ENCODE assay signal across 8 cellular contexts in the genomic region with DNA sequence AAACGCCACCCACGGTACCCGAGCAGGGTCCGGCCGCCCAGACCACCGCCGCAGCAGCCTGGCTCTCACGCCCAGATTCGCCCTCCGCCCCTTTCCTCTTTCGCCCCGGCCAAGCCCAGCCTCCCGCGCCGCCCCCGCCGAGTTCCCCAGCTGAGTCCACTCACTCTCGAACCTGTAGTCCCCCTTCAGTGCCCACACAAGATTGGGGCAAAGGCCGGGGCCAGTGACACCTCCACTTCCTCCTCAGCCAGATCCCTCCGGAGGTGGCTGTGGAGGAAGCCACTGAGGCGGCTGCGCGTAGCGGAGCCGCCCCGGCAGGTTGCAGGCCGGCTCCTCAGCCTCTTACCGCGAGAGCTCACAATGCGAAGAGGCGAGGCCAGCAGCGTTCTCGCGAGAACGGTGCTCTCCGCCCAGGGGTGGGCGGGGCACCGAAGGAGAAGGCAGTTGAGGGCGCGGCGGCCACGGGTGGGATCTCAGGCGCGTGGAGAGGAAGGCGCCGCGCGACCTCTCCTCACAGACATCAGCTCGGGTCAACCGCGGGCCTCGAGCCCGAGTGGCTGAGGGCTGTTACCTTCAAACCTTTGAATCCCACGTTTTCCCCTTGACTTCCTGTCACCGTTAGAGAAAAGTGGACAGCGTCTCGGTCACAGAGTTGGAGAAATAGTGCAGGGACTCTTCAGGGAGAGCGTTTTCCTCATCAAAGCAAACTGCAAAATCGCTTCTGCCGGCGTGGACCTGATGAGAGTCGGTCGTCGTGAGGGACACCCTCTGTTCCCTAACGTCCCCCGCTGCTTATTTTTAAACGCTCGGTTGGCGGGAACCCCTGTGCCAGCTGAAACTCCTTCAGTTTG. TPM values are rescaled to one million over a fixed set of nuclear protein-coding genes. Genes with fewer than 3 reads are reported as not detected.
A peak's percentile ranks its signal among the peaks of the same experiment; 100 is the strongest.
DNase-seq lines count a peak whose midpoint lies in the region; ATAC-seq and TF ChIP-seq lines count a peak whose summit lies in the region.

Gene BTBD10 (minus strand): TSS at position 295 of the 851 bp plus-strand sequence. CDS start 18,098 bp downstream, outside the sequence.

- no peak for TF ChIP-seq CTCF in KMS-11 (conservative IDR thresholded peaks at IDR 0.05; ENCODE audit: low read depth, low read length)
- TF ChIP-seq CTCF in Panc1 (IDR thresholded peaks at IDR 0.05) = no peak

- H3K36me3 ChIP-seq in KMS-11 (ENCODE audit: insufficient read depth) (no peaks in the 10 kb centered on the region), Panc1 (ENCODE audit: control insufficient read depth, insufficient read depth, low read length) (no peaks in the 10 kb centered on the region), esophagus (ENCODE audit: control insufficient read depth in 2 of 2, insufficient read depth in 2 of 2, low read length in 1 of 2) (no peaks in the 10 kb centered on the region), muscle layer of colon (ENCODE audit: insufficient read depth, low read length) (no peaks in the 10 kb centered on the region)

- peak within 1 kb of the TSS; percentile 99 for H3K4me3 Mint-ChIP-seq in activated T-cell treated with anti-CD3 and anti-CD28 coated beads, Interleukin-2, amount 50 U/mL, for 4 hours

- peaks cover 7% of the 10 kb centered on the region for H3K36me3 Mint-ChIP-seq in activated T-cell treated with anti-CD3 and anti-CD28 coated beads, Interleukin-2, amount 50 U/mL, for 4 hours (ENCODE audit: insufficient read depth)

- H3K4me1 Mint-ChIP-seq in activated T-cell treated with anti-CD3 and anti-CD28 coated beads, Interleukin-2, amount 50 U/mL, for 4 hours (ENCODE audit: low read depth) = peaks cover 38% of the 10 kb centered on the region

- in situ Hi-C loops in Panc1 (cut with HindIII; ENCODE audit: low pct_unique_long_range_greater_than_20kb, low sequenced_read_pairs) = no loop called here

- H3K9me3 ChIP-seq in Panc1 (ENCODE audit: control insufficient read depth, insufficient read depth, low read depth, low read length) (no peaks in the 10 kb centered on the region), esophagus (ENCODE audit: control insufficient read depth in 2 of 2, insufficient read depth in 1 of 2, low read depth in 1 of 2, low read length in 1 of 2) (no peaks in the 10 kb centered on the region), muscle layer of colon (ENCODE audit: low read length) (no peaks in the 10 kb centered on the region)

- no peaks in the 10 kb centered on the region for H4K20me1 ChIP-seq in KMS-11 (ENCODE audit: insufficient read depth)

- H3K9ac ChIP-seq in KMS-11 = peak within 1 kb of the TSS; percentile 80
- peak within 1 kb of the TSS; percentile 79 for H3K9ac ChIP-seq in muscle layer of colon (ENCODE audit: low read length)

- intact Hi-C loops in Panc1 (cut with micrococcal nuclease; ENCODE audit: unreplicated experiment) = loop anchor here (10.0 kb wide), 1 partner anchor 202 kb away; the partner anchor contains the start of gene FAR1

- POLR2A ChIA-PET in Panc1 (lab: Charles Lee) = interaction anchor here (0.5 to 1.1 kb wide), 5 partner anchors 9 to 253 kb away, joined by 3 to 5 read pairs (median 4); no protein-coding TSS in a partner anchor

- H3K4me1 ChIP-seq in KMS-11 (ENCODE audit: low read depth, poor library complexity, severe bottlenecking) (peaks cover 20% of the 10 kb centered on the region), Panc1 (ENCODE audit: control insufficient read depth, insufficient read depth, low read length) (peaks cover 9% of the 10 kb centered on the region), esophagus (ENCODE audit: control insufficient read depth in 2 of 2, insufficient read depth in 2 of 2, low read length in 1 of 2) (no peaks in the 10 kb centered on the region), muscle layer of colon (ENCODE audit: insufficient read depth, low read length) (peaks cover 20% of the 10 kb centered on the region)

- ATAC-seq in GM21786 (IDR thresholded peaks at IDR 0.05; ENCODE audit: unreplicated experiment) = peak; percentile 95
- ATAC-seq in Panc1 = peak; percentile 99
- peak; percentile 99 to 100 for ATAC-seq in activated T-cell treated with anti-CD3 and anti-CD28 coated beads, Interleukin-2, amount 50 U/mL, for 4 hours

- H2AFZ ChIP-seq in KMS-11 (ENCODE audit: low read depth) = peak within 1 kb of the TSS; percentile 89

- H3K4me3 ChIP-seq in KMS-11 (IDR thresholded peaks at IDR 0.05; ENCODE audit: insufficient read depth, low read depth, low read length) = no peak within 1 kb of the TSS
- H3K4me3 ChIP-seq in Panc1 (ENCODE audit: low read depth in 2 of 2, low read length in 2 of 2) = peak within 1 kb of the TSS; percentile 92 to 97
- H3K4me3 ChIP-seq in esophagus (ENCODE audit: low read depth in 1 of 2, low read length in 2 of 2) = peak within 1 kb of the TSS; percentile 90 to 95
- H3K4me3 ChIP-seq in muscle layer of colon (ENCODE audit: low read depth in 1 of 2, low read length in 2 of 2) = peak within 1 kb of the TSS; percentile 89 to 95

- peak within 1 kb of the TSS; percentile 99 for H3K4me2 ChIP-seq in KMS-11

- BruUV-seq in Panc1 (replicated peaks; lab: Mats Ljungman, UMichigan) = TSS peak; percentile 99

- 0% methylated on average over 69 of the region's 69 CpGs for WGBS in esophagus, 2 donors

- no peaks in the 10 kb centered on the region for H3K9me3 Mint-ChIP-seq in activated T-cell treated with anti-CD3 and anti-CD28 coated beads, Interleukin-2, amount 50 U/mL, for 4 hours

- no peaks in the 10 kb centered on the region for H3K27me3 Mint-ChIP-seq in activated T-cell treated with anti-CD3 and anti-CD28 coated beads, Interleukin-2, amount 50 U/mL, for 4 hours (ENCODE audit: low read depth)

- H3K27me3 ChIP-seq in KMS-11 (ENCODE audit: insufficient read depth, low read depth) (no peaks in the 10 kb centered on the region), Panc1 (ENCODE audit: control insufficient read depth, insufficient read depth, low read length) (no peaks in the 10 kb centered on the region), esophagus (ENCODE audit: control insufficient read depth in 1 of 2, insufficient read depth in 2 of 2, low read length in 2 of 2) (no peaks in the 10 kb centered on the region), muscle layer of colon (ENCODE audit: control insufficient read depth in 1 of 2, insufficient read depth in 2 of 2, low read length in 2 of 2) (no peaks in the 10 kb centered on the region)

- CTCF ChIA-PET in Panc1 (lab: Charles Lee) = interaction anchor here (0.7 to 0.8 kb wide), 2 partner anchors 14 to 257 kb away, joined by 3 read pairs; no protein-coding TSS in a partner anchor

- peaks cover 40% of the 10 kb centered on the region; the same call in 1 of the 2 replicates for H3K79me2 ChIP-seq in KMS-11 (ENCODE audit: insufficient read depth, low read depth)

- peak; percentile 88 for DNase-seq in DMS79 treated with DMSO at 0.1 percent for 48 hours (lab: John Stamatoyannopoulos, UW)
- peak; percentile 80 for DNase-seq in Panc1 (ENCODE audit: low read depth, low spot score)
- peak; percentile 90 for DNase-seq in activated T-cell treated with anti-CD3 and anti-CD28 coated beads, Interleukin-2, amount 50 U/mL, for 4 hours
- peak; percentile 74 to 81 for DNase-seq in stimulated activated CD8-positive, alpha-beta memory T cell treated with anti-CD3 and anti-CD28 coated beads, Interleukin-7, amount 100 ng/mL, for 1 hour (ENCODE audit: low read depth in 2 of 2)

- H3K27ac ChIP-seq in KMS-11 = peak within 1 kb of the TSS; percentile 76
- H3K27ac ChIP-seq in Panc1 (ENCODE audit: low read length) = peak within 1 kb of the TSS; percentile 91
- H3K27ac ChIP-seq in esophagus (ENCODE audit: low read depth in 2 of 2, low read length in 1 of 2) = peak within 1 kb of the TSS; percentile 93 to 94
- peak within 1 kb of the TSS; percentile 95 for H3K27ac ChIP-seq in muscle layer of colon (ENCODE audit: low read depth, low read length)

RNA-seq across cellular contexts. Expression of gene BTBD10, which starts in this region (rescaled TPM):
- total RNA-seq in Panc1 (2021; ENCODE audit: unreplicated experiment) = 29.6 TPM
- polyA plus RNA-seq in Panc1 (2012; ENCODE audit: insufficient read length) = 19.2 TPM
- total RNA-seq in activated T-cell treated with anti-CD3 and anti-CD28 coated beads, Interleukin-2, amount 50 U/mL, for 4 hours = 10 to 100 TPM; 18.3 to 22.2 (median 20.0) TPM
- polyA plus RNA-seq in esophagus = 10 to 100 TPM; 16.1 to 24.9 TPM
